ENCODE assay signal across 1 cellular context in the genomic region with DNA sequence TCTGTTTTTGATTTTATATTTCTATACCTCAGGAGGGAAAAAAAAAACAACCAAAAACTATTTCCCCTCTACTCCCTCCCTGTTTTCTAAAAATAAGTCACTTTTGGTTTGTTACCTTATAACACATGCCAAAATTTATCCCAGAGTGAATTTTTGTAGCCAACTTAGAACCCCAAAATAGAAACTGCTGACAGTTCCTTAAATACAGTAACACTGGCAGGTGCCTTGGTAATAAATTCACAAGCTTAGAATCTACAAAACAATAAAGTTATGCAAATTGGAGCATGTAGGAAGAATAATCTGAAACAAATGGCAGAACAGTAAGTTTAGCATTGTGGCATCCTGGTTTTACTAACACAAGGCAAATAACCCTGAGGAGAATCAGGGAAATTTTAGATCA.
TF ChIP-seq lines count a peak whose summit lies in the region.

No MANE protein-coding gene starts in this region.

TF ChIP-seq in GM23338, 12 proteins besides CTCF, POLR2A, EP300 and RAD21 (continued from another document):
- TF ChIP-seq ZNF462 (CRISPR knock-in tag; IDR thresholded peaks at IDR 0.05) = no peak
- TF ChIP-seq ZNF331 (CRISPR knock-in tag; IDR thresholded peaks at IDR 0.05; ENCODE audit: low read depth) = no peak
- TF ChIP-seq JUNB (IDR thresholded peaks at IDR 0.05; ENCODE audit: unreplicated experiment) = no peak
- no peak for TF ChIP-seq NANOG (IDR thresholded peaks at IDR 0.05; ENCODE audit: borderline replicate concordance)
- TF ChIP-seq EZH2phosphoT487 (IDR thresholded peaks at IDR 0.05; ENCODE audit: unreplicated experiment) = no peak
- no peak for TF ChIP-seq POLR2AphosphoS5 (IDR thresholded peaks at IDR 0.05; ENCODE audit: low read depth)
- TF ChIP-seq STAT1 (IDR thresholded peaks at IDR 0.05; ENCODE audit: unreplicated experiment) = no peak
